Comparison of ENCODE assay signal across 8 cellular contexts in genomic region chr3:193872265-193872753, GRCh38.
DNase-seq lines count a peak whose midpoint lies in the region; ATAC-seq and TF ChIP-seq lines count a peak whose summit lies in the region.

No MANE protein-coding gene starts in this region.

- no peaks in the 10 kb centered on the region for H3K36me3 ChIP-seq in SJSA1

- H3K4me3 Mint-ChIP-seq in activated CD4-positive, alpha-beta memory T cell treated with anti-CD3 and anti-CD28 coated beads for 36 hours: no peak overlapping the region
- H3K4me3 Mint-ChIP-seq in activated CD4-positive, alpha-beta memory T cell treated with anti-CD3 and anti-CD28 coated beads, Interleukin-2, amount 10 ng/mL, durations not matched to agents 7 days and 5 days: no peak overlapping the region
- no peak overlapping the region for H3K4me3 Mint-ChIP-seq in chondrocyte (ENCODE audit: unreplicated experiment)

- peaks cover 29% of the 10 kb centered on the region for H3K27me3 Mint-ChIP-seq in activated CD4-positive, alpha-beta memory T cell treated with anti-CD3 and anti-CD28 coated beads for 36 hours
- H3K27me3 Mint-ChIP-seq in activated CD4-positive, alpha-beta memory T cell treated with anti-CD3 and anti-CD28 coated beads, Interleukin-2, amount 10 ng/mL, durations not matched to agents 7 days and 5 days: peaks cover 52% of the 10 kb centered on the region
- peaks cover 30% of the 10 kb centered on the region for H3K27me3 Mint-ChIP-seq in chondrocyte (ENCODE audit: low read depth)

- peak; percentile 66 for ATAC-seq in HG02938 (IDR thresholded peaks at IDR 0.05; ENCODE audit: unreplicated experiment)
- ATAC-seq in GM19455 (IDR thresholded peaks at IDR 0.05; ENCODE audit: unreplicated experiment): no peak

- TF ChIP-seq CTCF in chondrocyte (IDR thresholded peaks at IDR 0.05): no peak

- no peak overlapping the region for H3K27ac ChIP-seq in SJSA1

- H3K27ac Mint-ChIP-seq in activated CD4-positive, alpha-beta memory T cell treated with anti-CD3 and anti-CD28 coated beads for 36 hours: no peak overlapping the region
- no peak overlapping the region for H3K27ac Mint-ChIP-seq in activated CD4-positive, alpha-beta memory T cell treated with anti-CD3 and anti-CD28 coated beads, Interleukin-2, amount 10 ng/mL, durations not matched to agents 7 days and 5 days
- H3K27ac Mint-ChIP-seq in chondrocyte (ENCODE audit: unreplicated experiment): no peak overlapping the region

- H3K4me3 ChIP-seq in SJSA1: no peak overlapping the region

- peaks cover 47% of the 10 kb centered on the region for H3K4me1 ChIP-seq in SJSA1 (replicated peaks)

- H3K36me3 Mint-ChIP-seq in activated CD4-positive, alpha-beta memory T cell treated with anti-CD3 and anti-CD28 coated beads for 36 hours: no peaks in the 10 kb centered on the region
- H3K36me3 Mint-ChIP-seq in activated CD4-positive, alpha-beta memory T cell treated with anti-CD3 and anti-CD28 coated beads, Interleukin-2, amount 10 ng/mL, durations not matched to agents 7 days and 5 days (ENCODE audit: low read depth): no peaks in the 10 kb centered on the region
- no peaks in the 10 kb centered on the region for H3K36me3 Mint-ChIP-seq in chondrocyte (ENCODE audit: low read depth)

- intact Hi-C loops in activated CD4-positive, alpha-beta memory T cell treated with anti-CD3 and anti-CD28 coated beads for 36 hours (cut with micrococcal nuclease): loop anchor here (1.0 kb wide), 1 partner anchor 264 kb away; the partner anchor contains the start of gene HES1

- no peaks in the 10 kb centered on the region for H3K27me3 ChIP-seq in SJSA1 (replicated peaks)

- H3K9me3 Mint-ChIP-seq in activated CD4-positive, alpha-beta memory T cell treated with anti-CD3 and anti-CD28 coated beads for 36 hours: no peaks in the 10 kb centered on the region
- H3K9me3 Mint-ChIP-seq in activated CD4-positive, alpha-beta memory T cell treated with anti-CD3 and anti-CD28 coated beads, Interleukin-2, amount 10 ng/mL, durations not matched to agents 7 days and 5 days: no peaks in the 10 kb centered on the region
- H3K9me3 Mint-ChIP-seq in chondrocyte (ENCODE audit: low read depth): no peaks in the 10 kb centered on the region

- H3K9me3 ChIP-seq in SJSA1 (replicated peaks): no peaks in the 10 kb centered on the region

- CTCF ChIA-PET in activated CD4-positive, alpha-beta memory T cell treated with anti-CD3 and anti-CD28 coated beads for 36 hours (lab: Charles Lee): no interaction called here
- CTCF ChIA-PET in activated CD4-positive, alpha-beta memory T cell treated with anti-CD3 and anti-CD28 coated beads, Interleukin-2, amount 10 ng/mL, durations not matched to agents 7 days and 5 days (lab: Charles Lee): no interaction called here

- POLR2A ChIA-PET in activated CD4-positive, alpha-beta memory T cell treated with anti-CD3 and anti-CD28 coated beads for 36 hours (lab: Charles Lee): no interaction called here
- POLR2A ChIA-PET in activated CD4-positive, alpha-beta memory T cell treated with anti-CD3 and anti-CD28 coated beads, Interleukin-2, amount 10 ng/mL, durations not matched to agents 7 days and 5 days (lab: Charles Lee): no interaction called here

- H3K4me1 Mint-ChIP-seq in activated CD4-positive, alpha-beta memory T cell treated with anti-CD3 and anti-CD28 coated beads for 36 hours (ENCODE audit: low read depth): peaks cover 2% of the 10 kb centered on the region
- peaks cover 22% of the 10 kb centered on the region for H3K4me1 Mint-ChIP-seq in activated CD4-positive, alpha-beta memory T cell treated with anti-CD3 and anti-CD28 coated beads, Interleukin-2, amount 10 ng/mL, durations not matched to agents 7 days and 5 days
- peaks cover 49% of the 10 kb centered on the region for H3K4me1 Mint-ChIP-seq in chondrocyte (ENCODE audit: low read depth)

- peak; percentile 30 for DNase-seq in activated CD4-positive, alpha-beta memory T cell treated with anti-CD3 and anti-CD28 coated beads for 36 hours
- DNase-seq in activated CD4-positive, alpha-beta memory T cell treated with anti-CD3 and anti-CD28 coated beads, Interleukin-2, amount 10 ng/mL, durations not matched to agents 7 days and 5 days: no peak
- DNase-seq in SJSA1 (ENCODE audit: low read depth in 1 of 2, low spot score in 2 of 2) (peak; percentile 53 to 67), iPS-NIHi11 (ENCODE audit: low spot score) (peak; percentile 55), chondrocyte (ENCODE audit: low spot score) (no peak), NCI-H446 (lab: John Stamatoyannopoulos, UW) (no peak)

Comparison
In these comparisons a context has a peak if more than half of its experiments do, and no peak if none do; other contexts are left out.
1. DNase-seq: peak in activated CD4-positive, alpha-beta memory T cell treated with anti-CD3 and anti-CD28 coated beads for 36 hours (single experiment), SJSA1 (2 of 2) and iPS-NIHi11 (single experiment); none in activated CD4-positive, alpha-beta memory T cell treated with anti-CD3 and anti-CD28 coated beads, Interleukin-2, amount 10 ng/mL, durations not matched to agents 7 days and 5 days (single experiment), chondrocyte (single experiment) and NCI-H446 (0 of 2).